ENCODE assay signal across 1 cellular context in genomic region chr11:57779275-57779674, GRCh38.
TF ChIP-seq lines count a peak whose summit lies in the region.

No MANE protein-coding gene starts in this region.

TF ChIP-seq in HepG2, 621 proteins besides CTCF, POLR2A, EP300 and RAD21 (continued from another document):
- no peak for TF ChIP-seq RXRA (CRISPR knock-in tag; IDR thresholded peaks at IDR 0.05)
- TF ChIP-seq ZNF775 (CRISPR knock-in tag; IDR thresholded peaks at IDR 0.05; ENCODE audit: borderline replicate concordance) = no peak
- TF ChIP-seq ZNF460 (CRISPR knock-in tag; IDR thresholded peaks at IDR 0.05; ENCODE audit: borderline replicate concordance) = no peak
- TF ChIP-seq FOXA3 (CRISPR knock-in tag; IDR thresholded peaks at IDR 0.05) = peak; percentile 12; the same call in 1 of the 2 replicates
- TF ChIP-seq ZKSCAN1 (IDR thresholded peaks at IDR 0.05; ENCODE audit: low read length) = no peak
- no peak for TF ChIP-seq HMG20A (CRISPR knock-in tag; IDR thresholded peaks at IDR 0.05; ENCODE audit: borderline replicate concordance)
- TF ChIP-seq FOXP1 (IDR thresholded peaks at IDR 0.05) = no peak
- TF ChIP-seq FOXP1 (CRISPR knock-in tag; IDR thresholded peaks at IDR 0.05) = no peak
- TF ChIP-seq RXRB (CRISPR knock-in tag; IDR thresholded peaks at IDR 0.05; ENCODE audit: borderline replicate concordance) = 0 out of 2 replicates have a peak, but pooled peaks have one; percentile 14
